In the genomic region with DNA sequence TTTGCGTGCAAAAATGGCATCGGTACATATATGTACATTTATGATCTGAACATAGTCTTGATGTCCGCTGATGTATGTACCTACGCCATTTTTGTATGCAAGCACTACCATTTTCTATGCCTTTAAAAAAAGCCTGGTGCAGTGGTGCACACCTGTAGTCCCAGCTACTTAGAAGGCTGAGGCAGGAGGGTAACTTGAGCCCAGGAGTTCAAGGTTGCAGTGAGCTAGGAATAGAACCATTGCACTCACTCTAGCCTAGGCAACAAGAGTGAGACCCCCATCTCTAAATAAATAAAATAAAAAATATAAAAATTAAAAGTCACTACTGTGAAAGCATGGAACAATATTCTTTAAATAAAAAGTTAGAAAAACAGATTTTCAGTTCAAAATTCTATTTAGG, we compare ENCODE assay signal across 25 cellular contexts. TPM values are rescaled to one million over a fixed set of nuclear protein-coding genes. Genes with fewer than 3 reads are reported as not detected.
DNase-seq lines count a peak whose midpoint lies in the region; ATAC-seq, FAIRE-seq and TF ChIP-seq lines count a peak whose summit lies in the region.
"Had no signal": no experiment of that assay in that cellular context is flagged by ENCODE, and none has a peak within 500 bp of the region (broad histone marks: within the 10 kb centered on the region; RNA-seq: fewer than 3 reads in every experiment).

No MANE protein-coding gene starts in this region.

- H3K4me3 Mint-ChIP-seq in CD8-positive, alpha-beta memory T cell: no peak overlapping the region
- H3K4me3 Mint-ChIP-seq: CD14-positive monocyte, GM23338, H9 had no signal

- CTCF ChIA-PET in K562 (lab: Yijun Ruan, JAX; ENCODE audit: low intra/inter-chr PET ratio): no interaction called here
- CTCF ChIA-PET in CD8-positive, alpha-beta memory T cell (lab: Charles Lee): no interaction called here

- POLR2A ChIA-PET in K562 (lab: Yijun Ruan, JAX): interaction anchor here (1.0 to 2.2 kb wide), 5 partner anchors 9 to 74 kb away, joined by 3 to 9 read pairs (median 4); a partner anchor contains a TSS
- POLR2A ChIA-PET in CD8-positive, alpha-beta memory T cell (lab: Charles Lee): interaction anchor here (1.2 kb wide), 1 partner anchor 17 kb away, joined by 7 read pairs; a partner anchor contains a TSS

- peaks cover 9% of the 10 kb centered on the region; the same call in 1 of the 2 replicates for H3F3A ChIP-seq in DOHH2 (ENCODE audit: control insufficient read depth, insufficient read depth)

- no peak for TF ChIP-seq EP300 in K562 (IDR thresholded peaks at IDR 0.05; ENCODE audit: low read length)
- TF ChIP-seq EP300 in transverse colon (IDR thresholded peaks at IDR 0.05; ENCODE audit: low read depth): no peak

- WGBS in K562 (ENCODE audit: insufficient coverage, low coverage, missing lambda C conversion rate): 95% methylated on average over 4 of the region's 4 CpGs
- 91 to 98% methylated on average over 4 of the region's 4 CpGs for WGBS in transverse colon (ENCODE audit: low coverage in 1 of 2), 2 donors

- no peak overlapping the region for H3K9ac ChIP-seq in K562 (ENCODE audit: insufficient read depth in 1 of 2, low read depth in 2 of 2, low read length in 2 of 2)

- H3K4me1 ChIP-seq in DOHH2 (ENCODE audit: control insufficient read depth, low read length) (peaks cover 81% of the 10 kb centered on the region), K562 (replicated peaks in 1 of 2; ENCODE audit: control insufficient read depth in 2 of 2, insufficient read depth in 2 of 2, low read length in 2 of 2) (0 out of 5 replicates have a peak, but pooled peaks cover 0 to 2% of the 10 kb centered on the region in 2 experiments), osteoblast (ENCODE audit: insufficient read depth, low read length) (no peaks in the 10 kb centered on the region), transverse colon (peaks cover 12 to 77% (median 39%) of the 10 kb centered on the region in 4 donors)
- H3K4me1 ChIP-seq in CD8-positive, alpha-beta memory T cell (ENCODE audit: insufficient read depth, low read length): peaks cover 30% of the 10 kb centered on the region
- H3K4me1 ChIP-seq: BE2C had no signal

- no peak for TF ChIP-seq POLR2A in K562 (conservative IDR thresholded peaks at IDR 0.05)
- TF ChIP-seq POLR2A in transverse colon (IDR thresholded peaks at IDR 0.05): no peak

- no peak for FAIRE-seq in K562 (lab: Jason Lieb, UNC)
- FAIRE-seq: GM18507, HTR-8/SVneo had no signal

- H3K9me3 ChIP-seq in DOHH2 (ENCODE audit: control insufficient read depth, insufficient read depth, low read length) (no peaks in the 10 kb centered on the region), K562 (replicated peaks; ENCODE audit: control insufficient read depth, insufficient read depth, low read depth, low read length) (no peaks in the 10 kb centered on the region; the same call in 1 of the 2 replicates), osteoblast (ENCODE audit: low read depth, low read length) (no peaks in the 10 kb centered on the region), transverse colon (no peaks in the 10 kb centered on the region)
- no peaks in the 10 kb centered on the region for H3K9me3 ChIP-seq in CD8-positive, alpha-beta memory T cell (ENCODE audit: low read length)
- H3K9me3 ChIP-seq: BE2C, MG63 had no signal

- DNase-seq in K562 (ENCODE audit: extremely low read depth in 1 of 4, low spot score in 3 of 4) (no peak), osteoblast (ENCODE audit: insufficient read length, low spot score, missing footprints) (no peak), transverse colon (no peak), GM19240 (ENCODE audit: insufficient read length, low spot score) (no peak), germinal center (ENCODE audit: low spot score) (no peak)
- DNase-seq in CD8-positive, alpha-beta memory T cell: no peak
- DNase-seq: BE2C, Calu3, DMS79 treated with DMSO at 0.1 percent for 48 hours, H9, KG1, MG63, NCI-H1105 treated with DMSO at 0.1 percent for 48 hours, NCI-H146, NCI-H1930, NCI-H2107, NCI-H446 treated with DMSO at 0.1 percent for 48 hours, NCI-H526 treated with DMSO at 0.1 percent for 48 hours, SHP77 had no signal

- no peaks in the 10 kb centered on the region for H3K27me3 Mint-ChIP-seq in CD8-positive, alpha-beta memory T cell

- no peak for TF ChIP-seq RAD21 in K562 (CRISPR knock-in tag; conservative IDR thresholded peaks at IDR 0.05 in 1 of 2, IDR thresholded peaks at IDR 0.05 in 1 of 2)

- no TSS peak for BruUV-seq in K562 (replicated peaks; lab: Mats Ljungman, UMichigan)

- H3K9me3 Mint-ChIP-seq in CD8-positive, alpha-beta memory T cell: no peaks in the 10 kb centered on the region
- H3K9me3 Mint-ChIP-seq: H9 had no signal

- H3K27me3 ChIP-seq in DOHH2 (ENCODE audit: control insufficient read depth, low read length) (no peaks in the 10 kb centered on the region), K562 (ENCODE audit: control insufficient read depth in 2 of 2, insufficient read depth in 2 of 2, low read length in 2 of 2) (no peaks in the 10 kb centered on the region), osteoblast (ENCODE audit: insufficient read depth, low read length) (no peaks in the 10 kb centered on the region), transverse colon (no peaks in the 10 kb centered on the region)
- no peaks in the 10 kb centered on the region for H3K27me3 ChIP-seq in CD8-positive, alpha-beta memory T cell (ENCODE audit: insufficient read depth, low read length, poor library complexity, severe bottlenecking)
- H3K27me3 ChIP-seq: BE2C, MG63 had no signal

- peak overlapping the region; percentile 25 for H3K4me3 ChIP-seq in DOHH2 (ENCODE audit: low read length)
- no peak overlapping the region for H3K4me3 ChIP-seq in K562
- no peak overlapping the region for H3K4me3 ChIP-seq in osteoblast (ENCODE audit: insufficient read depth, low read length)
- no peak overlapping the region for H3K4me3 ChIP-seq in transverse colon
- no peak overlapping the region for H3K4me3 ChIP-seq in CD8-positive, alpha-beta memory T cell (ENCODE audit: low read length)
- H3K4me3 ChIP-seq: GM23338, MG63 had no signal

- H2AFZ ChIP-seq in K562 (ENCODE audit: low read depth, low read length) (no peak overlapping the region), osteoblast (ENCODE audit: low read length) (no peak overlapping the region)
- H2AFZ ChIP-seq: GM23338 had no signal

- H3K79me2 ChIP-seq in DOHH2 (ENCODE audit: control insufficient read depth, low read length) (peaks cover 100% of the 10 kb centered on the region), K562 (ENCODE audit: control insufficient read depth, insufficient read depth, low read length) (peaks cover 97% of the 10 kb centered on the region), osteoblast (ENCODE audit: insufficient read depth, low read length) (peaks cover 99% of the 10 kb centered on the region)

- peaks cover 8% of the 10 kb centered on the region; the same call in 1 of the 2 replicates for H3K36me3 ChIP-seq in DOHH2 (ENCODE audit: control insufficient read depth, low read length)
- peaks cover 15% of the 10 kb centered on the region; the same call in 2 of the 3 replicates for H3K36me3 ChIP-seq in K562 (ENCODE audit: control insufficient read depth, insufficient read depth, low read length)
- peaks cover 4% of the 10 kb centered on the region for H3K36me3 ChIP-seq in osteoblast (ENCODE audit: insufficient read depth, low read length)
- H3K36me3 ChIP-seq in transverse colon: no peaks in the 10 kb centered on the region
- no peaks in the 10 kb centered on the region for H3K36me3 ChIP-seq in CD8-positive, alpha-beta memory T cell (ENCODE audit: insufficient read depth, low read length)
- H3K36me3 ChIP-seq: BE2C had no signal

- H3K4me1 Mint-ChIP-seq in CD8-positive, alpha-beta memory T cell: peaks cover 57 to 84% (median 79%) of the 10 kb centered on the region in 3 donors

- intact Hi-C loops in K562 (cut with micrococcal nuclease): no loop called here
- intact Hi-C loops in transverse colon (cut with DNase I; ENCODE audit: low total_unique reads): no loop called here

- no peaks in the 10 kb centered on the region for H3K9me1 ChIP-seq in K562 (ENCODE audit: control insufficient read depth, insufficient read depth, low read length)

- no peak overlapping the region for H3K27ac Mint-ChIP-seq in CD8-positive, alpha-beta memory T cell

- no peak for TF ChIP-seq CTCF in DOHH2 (IDR thresholded peaks at IDR 0.05; ENCODE audit: low read depth, low read length, poor library complexity, severe bottlenecking)
- no peak for TF ChIP-seq CTCF in K562 (IDR thresholded peaks at IDR 0.05 in 2 of 3, conservative IDR thresholded peaks at IDR 0.05 in 1 of 3; ENCODE audit: insufficient read depth in 2 of 3, low read depth in 1 of 3, low read length in 3 of 3)
- no peak for TF ChIP-seq CTCF in osteoblast (IDR thresholded peaks at IDR 0.05; ENCODE audit: extremely low read depth, low read depth, low read length)
- no peak for TF ChIP-seq CTCF in transverse colon (IDR thresholded peaks at IDR 0.05)

- H3K27ac ChIP-seq in DOHH2 (ENCODE audit: low read depth, low read length): no peak overlapping the region
- H3K27ac ChIP-seq in K562 (ENCODE audit: extremely low read depth, low read depth, low read length): no peak overlapping the region
- H3K27ac ChIP-seq in osteoblast (ENCODE audit: low read depth, low read length): peak overlapping the region; percentile 28
- peak overlapping the region in 3 of 4 donors; percentile 25 to 54 (median 53) for H3K27ac ChIP-seq in transverse colon
- no peak overlapping the region for H3K27ac ChIP-seq in CD8-positive, alpha-beta memory T cell (ENCODE audit: low read depth, low read length)
- H3K27ac ChIP-seq: RWPE1 had no signal

- H3K4me2 ChIP-seq in DOHH2 (ENCODE audit: low read length) (peak overlapping the region; percentile 39), K562 (ENCODE audit: insufficient read depth, low read length) (no peak overlapping the region), osteoblast (ENCODE audit: insufficient read depth, low read length) (no peak overlapping the region)
- H3K4me2 ChIP-seq: GM23338 had no signal

- no peaks in the 10 kb centered on the region for H3K9me2 ChIP-seq in DOHH2 (replicated peaks; ENCODE audit: control insufficient read depth, low read length)

- H3K36me3 Mint-ChIP-seq in CD8-positive, alpha-beta memory T cell: peaks cover 0 to 28% (median 10%) of the 10 kb centered on the region in 3 donors

- H4K20me1 ChIP-seq in DOHH2 (ENCODE audit: control insufficient read depth, insufficient read depth, low read depth, low read length): peaks cover 14% of the 10 kb centered on the region
- peaks cover 9% of the 10 kb centered on the region for H4K20me1 ChIP-seq in K562 (replicated peaks; ENCODE audit: control insufficient read depth, insufficient read depth, low read length)
- H4K20me1 ChIP-seq in osteoblast (ENCODE audit: insufficient read depth, low read length): peaks cover 90% of the 10 kb centered on the region

- in situ Hi-C loops in K562 (cut with MboI) (no loop called here), transverse colon (cut with MboI; ENCODE audit: low pct_ligation_motif_present in 1 of 4, low pct_unique_long_range_greater_than_20kb in 1 of 4, low sequenced_read_pairs in 3 of 4) (no loop called here)

- peak; percentile 38; the same call in 1 of the 3 replicates for ATAC-seq in K562
- ATAC-seq: GM23338 had no signal

RNA-seq across cellular contexts. Expression of a gene that starts 16.7 kb away (rescaled TPM):
- 20.3 and 50.3 TPM in 2 replicates for total RNA-seq in K562 (2011; cell fraction: chromatin; rRNA removed; ENCODE audit: low replicate concordance)
- total RNA-seq in K562 (2011; cell fraction: nucleolus; rRNA removed): 13.5 and 14.3 TPM in 2 replicates
- 36.1 and 60.5 TPM in 2 replicates for total RNA-seq in K562 (2011; cell fraction: nucleoplasm; rRNA removed)
- total RNA-seq in K562 (2014; rRNA removed) (62.2 and 83.5 TPM in 2 replicates), K562 (2014; rRNA removed; fragmentation: Illumina TruSeq; extraction: Trizol) (67.7 and 81.4 TPM in 2 replicates), K562 (2015; rRNA removed; fragmentation: Illumina TruSeq; extraction: Trizol) (64.4 and 66.7 TPM in 2 replicates), K562 (2021) (93.9 and 99.4 TPM in 2 replicates), osteoblast (72.7 and 78.1 TPM in 2 replicates), transverse colon (10 to 100 TPM; 16.9 to 98.3 (median 55.0) TPM)
- polyA plus RNA-seq in K562 (2011; rRNA removed) (144 and 163 TPM in 2 replicates), K562 (2014; fragmentation: Illumina TruSeq; extraction: Trizol) (81.5 and 89.1 TPM in 2 replicates), K562 (2014; fragmentation: Nextera tagmentation; extraction: Ambion mirVana) (10 to 100 TPM; 43.8 to 47.8 TPM), K562 (2014; rRNA removed) (125 and 136 TPM in 2 replicates)
- polyA plus RNA-seq in K562 (2011; cell fraction: cytosol; rRNA removed): 33.7 and 80.3 TPM in 2 replicates
- polyA plus RNA-seq in K562 (2011; cell fraction: nucleus; rRNA removed): 23.6 and 40.8 TPM in 2 replicates
- polyA plus RNA-seq in K562 (2012): 116 and 153 TPM in 2 replicates
- 93.6 and 96.1 TPM in 2 replicates for polyA minus RNA-seq in K562 (2011; rRNA and poly(A)+ RNA removed)
- polyA minus RNA-seq in K562 (2011; cell fraction: cytosol; rRNA and poly(A)+ RNA removed): 31.6 and 38.0 TPM in 2 replicates
- polyA minus RNA-seq in K562 (2011; cell fraction: nucleus; rRNA and poly(A)+ RNA removed): 13.1 and 22.5 TPM in 2 replicates
- 10 to 100 TPM; 88.1 to 91.9 TPM for total RNA-seq in CD8-positive, alpha-beta memory T cell
- 53.9 TPM for polyA plus RNA-seq in CD8-positive, alpha-beta memory T cell

RNA-seq across cellular contexts. Expression of a gene that starts 57.0 kb away (rescaled TPM):
- 19.6 and 32.3 TPM in 2 replicates for total RNA-seq in K562 (2011; cell fraction: chromatin; rRNA removed; ENCODE audit: low replicate concordance)
- total RNA-seq in K562 (2011; cell fraction: nucleolus; rRNA removed): 15.3 and 16.3 TPM in 2 replicates
- 16.1 and 19.7 TPM in 2 replicates for total RNA-seq in K562 (2011; cell fraction: nucleoplasm; rRNA removed)
- total RNA-seq in K562 (2014; rRNA removed) (4.5 and 7.2 TPM in 2 replicates), K562 (2014; rRNA removed; fragmentation: Illumina TruSeq; extraction: Trizol) (5.2 and 5.3 TPM in 2 replicates), K562 (2015; rRNA removed; fragmentation: Illumina TruSeq; extraction: Trizol) (4.8 and 5.1 TPM in 2 replicates), K562 (2021) (8.5 and 9.1 TPM in 2 replicates), osteoblast (13.6 and 14.5 TPM in 2 replicates), transverse colon (10 to 100 TPM; 11.6 to 32.2 (median 15.9) TPM)
- polyA plus RNA-seq in K562 (2011; rRNA removed) (5.4 and 9.7 TPM in 2 replicates), K562 (2014; fragmentation: Illumina TruSeq; extraction: Trizol) (6.7 and 7.2 TPM in 2 replicates), K562 (2014; fragmentation: Nextera tagmentation; extraction: Ambion mirVana) (1 to 10 TPM; 1.4 to 1.5 TPM), K562 (2014; rRNA removed) (5.2 and 8.7 TPM in 2 replicates)
- polyA plus RNA-seq in K562 (2011; cell fraction: cytosol; rRNA removed): 4.7 and 6.8 TPM in 2 replicates
- 9.6 and 10.4 TPM in 2 replicates for polyA plus RNA-seq in K562 (2011; cell fraction: nucleus; rRNA removed)
- 4.6 and 8.4 TPM in 2 replicates for polyA plus RNA-seq in K562 (2012)
- polyA minus RNA-seq in K562 (2011; rRNA and poly(A)+ RNA removed): 8.3 and 11.7 TPM in 2 replicates
- polyA minus RNA-seq in K562 (2011; cell fraction: cytosol; rRNA and poly(A)+ RNA removed): 3.4 and 4.0 TPM in 2 replicates
- 10.6 and 15.1 TPM in 2 replicates for polyA minus RNA-seq in K562 (2011; cell fraction: nucleus; rRNA and poly(A)+ RNA removed)
- total RNA-seq in CD8-positive, alpha-beta memory T cell: 1 to 10 TPM; 7.2 to 7.4 TPM
- polyA plus RNA-seq in CD8-positive, alpha-beta memory T cell: 24.7 TPM

Comparison
In these comparisons a context has a peak if more than half of its experiments do, and no peak if none do; other contexts are left out.
1. H3K27ac ChIP-seq: peak in osteoblast (single experiment) and transverse colon (3 of 4); none in DOHH2 (single experiment), K562 (single experiment) and CD8-positive, alpha-beta memory T cell (single experiment).